Comparison of ENCODE assay signal across 15 cellular contexts in genomic region chr1:31625561-31626272, GRCh38. TPM values are rescaled to one million over a fixed set of nuclear protein-coding genes. Genes with fewer than 3 reads are reported as not detected.
A peak's percentile ranks its signal among the peaks of the same experiment; 100 is the strongest.
DNase-seq lines count a peak whose midpoint lies in the region; ATAC-seq, FAIRE-seq and TF ChIP-seq lines count a peak whose summit lies in the region.
"Had no signal": no experiment of that assay in that cellular context is flagged by ENCODE, and none has a peak within 500 bp of the region (broad histone marks: within the 10 kb centered on the region; RNA-seq: fewer than 3 reads in every experiment).

No MANE protein-coding gene starts in this region.

- H2AFZ ChIP-seq in OCI-LY7 (ENCODE audit: low read length): no peak overlapping the region

- POLR2A ChIA-PET in RWPE1 (lab: Yijun Ruan, JAX; ENCODE audit: low non-redundant PET): interaction anchor here (0.6 kb wide), 1 partner anchor 42 kb away, joined by 5 read pairs; no protein-coding TSS in a partner anchor
- POLR2A ChIA-PET in OCI-LY7 (lab: Charles Lee): no interaction called here

- no peaks in the 10 kb centered on the region for H3K9me3 ChIP-seq in OCI-LY7 (ENCODE audit: low read length)

- peak overlapping the region; percentile 98 for H3K27ac ChIP-seq in RWPE1
- H3K27ac ChIP-seq in OCI-LY7 (ENCODE audit: low read depth, low read length, poor library complexity, severe bottlenecking): no peak overlapping the region
- no peak overlapping the region for H3K27ac ChIP-seq in substantia nigra (ENCODE audit: low read depth, low read length, poor library complexity, severe bottlenecking)
- H3K27ac ChIP-seq: VCaP had no signal

- no peak for TF ChIP-seq CTCF in RWPE1 (conservative IDR thresholded peaks at IDR 0.05; ENCODE audit: low read depth)
- TF ChIP-seq CTCF in fibroblast of the aortic adventitia (IDR thresholded peaks at IDR 0.05; ENCODE audit: insufficient read depth, low read length): no peak
- TF ChIP-seq CTCF in OCI-LY7 (conservative IDR thresholded peaks at IDR 0.05; ENCODE audit: low read length): no peak

- no peaks in the 10 kb centered on the region for H3K4me1 ChIP-seq in OCI-LY7 (ENCODE audit: insufficient read depth, low read length, poor library complexity, severe bottlenecking)

- BruUV-seq in OCI-LY7 (replicated peaks; lab: Mats Ljungman, UMichigan): no TSS peak

- FAIRE-seq in H54 (lab: Jason Lieb, UNC): no peak

- H3K79me2 ChIP-seq in OCI-LY7 (ENCODE audit: insufficient read depth, low read depth, low read length): no peaks in the 10 kb centered on the region

- TF ChIP-seq POLR2A in H54 (IDR thresholded peaks at IDR 0.05; ENCODE audit: low read depth, low read length): no peak

- CTCF ChIA-PET in RWPE1 (lab: Yijun Ruan, JAX): no interaction called here
- CTCF ChIA-PET in OCI-LY7 (lab: Charles Lee; ENCODE audit: unreplicated experiment): no interaction called here

- peak; percentile 43 for ATAC-seq in sciatic nerve
- ATAC-seq: Panc1 had no signal

- peaks cover 33% of the 10 kb centered on the region for H3K36me3 ChIP-seq in OCI-LY7 (ENCODE audit: insufficient read depth, low read length)

- H3K4me3 ChIP-seq in fibroblast of the aortic adventitia (ENCODE audit: low read depth, low read length) (no peak overlapping the region), OCI-LY7 (ENCODE audit: low read depth, low read length, poor library complexity, severe bottlenecking) (no peak overlapping the region)

- intact Hi-C loops in sciatic nerve (cut with DNase I): no loop called here
- intact Hi-C loops in OCI-LY7 (cut with micrococcal nuclease; ENCODE audit: unreplicated experiment): no loop called here

- H4K20me1 ChIP-seq in OCI-LY7 (ENCODE audit: insufficient read depth, low read length): no peaks in the 10 kb centered on the region

- peak; percentile 62 for DNase-seq in H54 (ENCODE audit: insufficient read length, low spot score)
- DNase-seq in RWPE1 (ENCODE audit: low spot score): no peak
- DNase-seq in fibroblast of the aortic adventitia (ENCODE audit: low read depth): peak; percentile 61
- no peak for DNase-seq in sciatic nerve (ENCODE audit: low spot score)
- no peak for DNase-seq in OCI-LY7 (ENCODE audit: low spot score)
- no peak for DNase-seq in NCI-H128 (lab: John Stamatoyannopoulos, UW; ENCODE audit: unreplicated experiment)
- no peak for DNase-seq in NCI-H1417 (lab: John Stamatoyannopoulos, UW)
- no peak for DNase-seq in substantia nigra (lab: John Stamatoyannopoulos, UW)
- DNase-seq: activated T-cell treated with anti-CD3 and anti-CD28 coated beads, Interleukin-2, amount 50 U/mL, for 48 hours; dermis blood vessel endothelial cell; DND-41; NCI-H1694 had no signal

- no peak overlapping the region for H3K4me2 ChIP-seq in OCI-LY7 (ENCODE audit: low read length)

- H3K9me2 ChIP-seq in OCI-LY7 (ENCODE audit: insufficient read depth, low read length): no peaks in the 10 kb centered on the region

RNA-seq across cellular contexts. Expression of gene HCRTR1, which starts 8.2 kb away (rescaled TPM):
- total RNA-seq in fibroblast of the aortic adventitia (ENCODE audit: low replicate concordance) (0.18 TPM in 1 of 2 replicates, not detected in the other), sciatic nerve (0.31 TPM), OCI-LY7 (2022) (not detected in 2 replicates)
- total RNA-seq in OCI-LY7 (2014; rRNA removed; shearing (Covaris generic)): not detected in 2 replicates
- total RNA-seq: H7 had no signal

RNA-seq across cellular contexts. Expression of gene PEF1, which starts 19.0 kb away (rescaled TPM):
- total RNA-seq in fibroblast of the aortic adventitia (ENCODE audit: low replicate concordance) (33.3 and 59.8 TPM in 2 replicates), sciatic nerve (56.7 TPM), OCI-LY7 (2022) (54.6 and 56.1 TPM in 2 replicates)
- 67.7 and 89.7 TPM in 2 replicates for total RNA-seq in OCI-LY7 (2014; rRNA removed; shearing (Covaris generic))

RNA-seq across cellular contexts. Expression of gene TINAGL1, which starts 49.4 kb away (rescaled TPM):
- total RNA-seq in fibroblast of the aortic adventitia (ENCODE audit: low replicate concordance): 1.2 and 99.8 TPM in 2 replicates
- 91.9 TPM for total RNA-seq in sciatic nerve
- total RNA-seq in OCI-LY7 (2014; rRNA removed; shearing (Covaris generic)): not detected in 2 replicates
- total RNA-seq in OCI-LY7 (2022): 0.17 TPM in 1 of 2 replicates, not detected in the other

Comparison
In these comparisons a context has a peak if more than half of its experiments do, and no peak if none do; other contexts are left out.
1. DNase-seq: peak in H54 (single experiment) and fibroblast of the aortic adventitia (single experiment); none in RWPE1 (single experiment), sciatic nerve (single experiment), OCI-LY7 (single experiment), NCI-H128 (single experiment), NCI-H1417 (0 of 3) and substantia nigra (0 of 49).